In the genomic region with DNA sequence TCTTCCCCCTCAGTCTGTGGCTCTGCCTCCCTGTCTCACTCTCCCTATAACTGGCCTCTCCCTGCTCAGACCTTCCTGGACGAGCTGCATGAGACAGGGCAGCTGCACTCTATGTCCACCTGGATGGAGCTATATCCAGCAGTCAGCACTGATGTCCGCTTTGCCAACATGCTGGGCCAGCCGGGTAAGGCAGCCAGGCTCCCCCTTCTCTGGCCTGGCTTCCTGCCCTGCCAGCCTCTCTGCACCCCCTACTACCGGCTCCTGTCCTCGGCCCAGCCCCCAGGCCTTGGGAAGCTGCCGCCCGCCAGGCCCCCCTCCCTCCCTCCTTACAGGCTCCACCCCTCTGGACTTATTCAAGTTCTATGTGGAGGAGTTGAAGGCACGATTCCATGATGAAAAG, we compare ENCODE assay signal across 1 cellular context.
TF ChIP-seq lines count a peak whose summit lies in the region.

No MANE protein-coding gene starts in this region.

TF ChIP-seq in endothelial cell of umbilical vein, 7 proteins besides CTCF, POLR2A, EP300 and RAD21 (continued from another document):
- TF ChIP-seq, protein P1, sequence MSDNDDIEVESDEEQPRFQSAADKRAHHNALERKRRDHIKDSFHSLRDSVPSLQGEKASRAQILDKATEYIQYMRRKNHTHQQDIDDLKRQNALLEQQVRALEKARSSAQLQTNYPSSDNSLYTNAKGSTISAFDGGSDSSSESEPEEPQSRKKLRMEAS (IDR thresholded peaks at IDR 0.05; ENCODE audit: insufficient read depth, insufficient read length) = no peak
- TF ChIP-seq FOS (IDR thresholded peaks at IDR 0.05; ENCODE audit: borderline replicate concordance, insufficient read depth, low read length) (no peak), MYC (IDR thresholded peaks at IDR 0.05; ENCODE audit: low read depth, low read length) (no peak), JUN (IDR thresholded peaks at IDR 0.05; ENCODE audit: borderline replicate concordance, insufficient read depth, insufficient read length, low read depth) (no peak), GATA2 (IDR thresholded peaks at IDR 0.05; ENCODE audit: insufficient read depth, insufficient read length, low read depth, low read length) (no peak)
TF ChIP-seq in endothelial cell of umbilical vein: peak in this region for 0.
